Comparison of ENCODE assay signal across 10 cellular contexts in the genomic region with DNA sequence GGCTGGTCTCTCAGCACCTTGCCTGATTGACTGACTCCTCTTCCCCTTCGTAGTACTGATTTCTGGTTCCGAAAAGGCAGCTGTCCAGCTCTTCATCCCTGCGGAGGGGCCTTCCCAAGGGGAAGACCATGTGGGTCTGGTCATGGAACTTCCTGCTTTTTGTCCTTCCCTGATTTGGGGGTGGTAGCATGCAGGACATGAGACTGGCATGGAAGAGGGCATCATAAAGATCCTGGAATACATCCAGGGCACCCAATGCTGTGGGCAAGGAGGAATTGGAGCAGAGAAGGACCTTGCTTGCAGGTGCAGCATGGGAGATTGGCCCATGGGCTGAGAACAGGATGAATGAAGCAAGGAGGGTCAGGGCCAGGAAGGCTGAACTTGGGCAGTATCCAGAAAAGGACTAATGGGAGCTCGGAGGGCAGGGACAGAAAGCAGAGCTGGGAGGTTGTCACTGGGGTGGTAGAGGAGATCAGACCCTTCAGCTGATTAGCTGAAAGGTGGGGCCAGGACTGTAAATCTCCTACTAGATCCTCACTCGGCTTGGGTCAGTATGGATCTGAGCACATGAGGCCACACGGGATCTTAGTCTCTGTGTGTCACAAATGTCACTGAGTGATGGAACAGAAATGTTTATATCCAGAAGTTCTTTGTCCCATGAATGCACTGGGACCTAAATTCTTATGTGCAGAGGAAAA. TPM values are rescaled to one million over a fixed set of nuclear protein-coding genes. Genes with fewer than 3 reads are reported as not detected.
DNase-seq lines count a peak whose midpoint lies in the region; ATAC-seq, FAIRE-seq and TF ChIP-seq lines count a peak whose summit lies in the region.
"Had no signal": no experiment of that assay in that cellular context is flagged by ENCODE, and none has a peak within 500 bp of the region (broad histone marks: within the 10 kb centered on the region; RNA-seq: fewer than 3 reads in every experiment).

No MANE protein-coding gene starts in this region.

- H3K23ac ChIP-seq in H1 (ENCODE audit: insufficient read length), result no peak overlapping the region

- peak overlapping the region; percentile 54 for H4K91ac ChIP-seq in H1 (replicated peaks; ENCODE audit: insufficient read length, low read length)

- H3K9me3 ChIP-seq in H1 (ENCODE audit: insufficient read depth in 2 of 2, low read depth in 1 of 2, low read length in 1 of 2) (no peaks in the 10 kb centered on the region), muscle layer of duodenum (ENCODE audit: control insufficient read depth in 1 of 2, low read length in 2 of 2) (no peaks in the 10 kb centered on the region), upper lobe of left lung (no peaks in the 10 kb centered on the region)

- H3K4me3 Mint-ChIP-seq in activated CD8-positive, alpha-beta T cell treated with anti-CD3 and anti-CD28 coated beads, Interleukin-2, amount 10 ng/mL, durations not matched to agents 7 days and 5 days, result no peak overlapping the region

- DNase-seq in RWPE1 (ENCODE audit: low spot score) (no peak), H1 (ENCODE audit: low read depth in 1 of 2, low spot score in 2 of 2) (peak in 1 of 2 experiments; percentile 51), upper lobe of left lung (no peak)
- DNase-seq in stimulated activated naive CD4-positive, alpha-beta T cell (lab: John Stamatoyannopoulos, UW), result no peak
- DNase-seq in activated CD8-positive, alpha-beta T cell treated with anti-CD3 and anti-CD28 coated beads, Interleukin-2, amount 10 ng/mL, durations not matched to agents 7 days and 5 days, result no peak
- DNase-seq: DND-41; effector CD8-positive, alpha-beta T cell; NCI-H1105 had no signal

- peaks cover 15 to 29% (median 20%) of the 10 kb centered on the region in 4 experiments for H3K4me1 ChIP-seq in H1 (replicated peaks in 1 of 4; ENCODE audit: control insufficient read depth in 3 of 4, insufficient read depth in 4 of 4, low read length in 3 of 4)
- H3K4me1 ChIP-seq in muscle layer of duodenum (ENCODE audit: control insufficient read depth in 1 of 2, insufficient read depth in 2 of 2, low read length in 2 of 2), result peaks cover 0 to 40% of the 10 kb centered on the region in 2 donors
- peaks cover 42 to 72% (median 48%) of the 10 kb centered on the region in 4 donors for H3K4me1 ChIP-seq in upper lobe of left lung

- H3K56ac ChIP-seq in H1 (replicated peaks; ENCODE audit: insufficient read length, low read depth, low read length), result no peak overlapping the region

- H2BK120ac ChIP-seq in H1 (replicated peaks; ENCODE audit: low read depth, low read length), result no peak overlapping the region

- TF ChIP-seq CTCF in RWPE1 (conservative IDR thresholded peaks at IDR 0.05; ENCODE audit: low read depth), result no peak
- no peak for TF ChIP-seq CTCF in H1 (IDR thresholded peaks at IDR 0.05; ENCODE audit: control extremely low read depth in 1 of 3, insufficient read depth in 1 of 3, low read depth in 1 of 3, low read length in 3 of 3)
- no peak for TF ChIP-seq CTCF in upper lobe of left lung (IDR thresholded peaks at IDR 0.05)

- H3K27me3 ChIP-seq in H1 (replicated peaks in 1 of 4; ENCODE audit: control insufficient read depth in 3 of 4, extremely low read depth in 1 of 4, insufficient read depth in 3 of 4, low read length in 3 of 4), result peaks cover 6 to 34% (median 22%) of the 10 kb centered on the region in 4 experiments
- H3K27me3 ChIP-seq in muscle layer of duodenum (ENCODE audit: low read depth, low read length), result no peaks in the 10 kb centered on the region
- no peaks in the 10 kb centered on the region for H3K27me3 ChIP-seq in upper lobe of left lung

- peaks cover 47% of the 10 kb centered on the region for H3K27me3 Mint-ChIP-seq in activated CD8-positive, alpha-beta T cell treated with anti-CD3 and anti-CD28 coated beads, Interleukin-2, amount 10 ng/mL, durations not matched to agents 7 days and 5 days (ENCODE audit: low read depth)

- H3K36me3 ChIP-seq in H1 (ENCODE audit: control insufficient read depth in 2 of 4, insufficient read depth in 4 of 4, low read length in 3 of 4) (no peaks in the 10 kb centered on the region), muscle layer of duodenum (ENCODE audit: control insufficient read depth in 1 of 2, insufficient read depth in 2 of 2, low read length in 2 of 2) (no peaks in the 10 kb centered on the region), upper lobe of left lung (no peaks in the 10 kb centered on the region)

- no peaks in the 10 kb centered on the region; the same call in 1 of the 2 replicates for H3K23me2 ChIP-seq in H1 (ENCODE audit: low read depth, low read length)

- H3K4me2 ChIP-seq in H1 (ENCODE audit: insufficient read depth in 1 of 2, low read depth in 2 of 2, low read length in 2 of 2), result peak overlapping the region in 1 of 2 experiments; percentile 81; a peak in 2 of 4 replicates

- peak overlapping the region; percentile 39; the same call in 1 of the 2 replicates for H3K18ac ChIP-seq in H1 (ENCODE audit: extremely low read depth, low read length)

- ATAC-seq in upper lobe of left lung (ENCODE audit: low FRiP score in 2 of 2), result no peak
- no peak for ATAC-seq in activated CD8-positive, alpha-beta T cell treated with anti-CD3 and anti-CD28 coated beads, Interleukin-2, amount 10 ng/mL, durations not matched to agents 7 days and 5 days
- ATAC-seq in GM18867 (IDR thresholded peaks at IDR 0.05; ENCODE audit: unreplicated experiment), result no peak

- H2BK15ac ChIP-seq in H1 (ENCODE audit: low read length), result 0 out of 2 replicates have a peak overlapping the region, but pooled peaks have one; percentile 22

- 82% methylated on average over 6 of the region's 6 CpGs; no CpG with 5 or more reads in 1 of the 2 experiments for WGBS in H1 (ENCODE audit: extremely low coverage in 1 of 2, insufficient coverage in 1 of 2, insufficient read length in 1 of 2, insufficient replicate concordance in 2 of 2, low coverage in 1 of 2, low lambda C conversion rate in 2 of 2, missing lambda C conversion rate in 1 of 2), 2 experiments
- 64 to 72% methylated on average over 5 to 6 of the region's 6 CpGs for WGBS in upper lobe of left lung, 2 donors

- no peak overlapping the region for H2AFZ ChIP-seq in H1 (ENCODE audit: low read length)

- no peaks in the 10 kb centered on the region for H3K79me2 ChIP-seq in H1 (ENCODE audit: control insufficient read depth in 1 of 2, insufficient read depth in 2 of 2, low read length in 2 of 2)

- H4K20me1 ChIP-seq in H1 (replicated peaks in 1 of 2; ENCODE audit: control insufficient read depth in 1 of 2, insufficient read depth in 2 of 2, low read length in 2 of 2), result no peaks in the 10 kb centered on the region

- peak overlapping the region; percentile 94 for H2AK5ac ChIP-seq in H1 (ENCODE audit: low read depth, low read length)

- H3K79me1 ChIP-seq in H1 (ENCODE audit: low read depth, low read length), result no peaks in the 10 kb centered on the region

- H3K14ac ChIP-seq in H1 (ENCODE audit: insufficient read length), result no peak overlapping the region

- TF ChIP-seq EP300 in H1 (IDR thresholded peaks at IDR 0.05; ENCODE audit: borderline replicate concordance in 1 of 2, low read depth in 2 of 2, low read length in 2 of 2) (no peak), upper lobe of left lung (IDR thresholded peaks at IDR 0.05) (peak in 1 of 4 donors; percentile 15)

- H2BK20ac ChIP-seq in H1 (ENCODE audit: low read length), result peak overlapping the region; percentile 37

- H4K8ac ChIP-seq in H1 (ENCODE audit: extremely low read depth, insufficient read depth, low read length), result no peak overlapping the region; the same call in 1 of the 2 replicates

- H3K27ac Mint-ChIP-seq in activated CD8-positive, alpha-beta T cell treated with anti-CD3 and anti-CD28 coated beads, Interleukin-2, amount 10 ng/mL, durations not matched to agents 7 days and 5 days, result no peak overlapping the region

- no peak overlapping the region for H4K5ac ChIP-seq in H1 (ENCODE audit: insufficient read length, low read depth, low read length)

- H3K9me3 Mint-ChIP-seq in activated CD8-positive, alpha-beta T cell treated with anti-CD3 and anti-CD28 coated beads, Interleukin-2, amount 10 ng/mL, durations not matched to agents 7 days and 5 days (ENCODE audit: insufficient read depth), result no peaks in the 10 kb centered on the region

- POLR2A ChIA-PET in RWPE1 (lab: Yijun Ruan, JAX; ENCODE audit: low non-redundant PET), result no interaction called here
- POLR2A ChIA-PET in H1 (lab: Charles Lee; ENCODE audit: partially characterized antibody), result interaction anchor here (0.6 to 27.3 kb wide), 14 partner anchors 8 to 365 kb away, joined by 3 to 804 read pairs (median 4); a partner anchor contains a TSS
- POLR2A ChIA-PET in activated CD8-positive, alpha-beta T cell treated with anti-CD3 and anti-CD28 coated beads, Interleukin-2, amount 10 ng/mL, durations not matched to agents 7 days and 5 days (lab: Charles Lee), result no interaction called here

- peak overlapping the region; percentile 86; the same call in 1 of the 2 replicates for H2BK5ac ChIP-seq in H1 (ENCODE audit: low read depth, low read length)

- H3K27ac ChIP-seq in RWPE1 (peak overlapping the region; percentile 83), H1 (ENCODE audit: low read depth, low read length) (no peak overlapping the region), muscle layer of duodenum (ENCODE audit: low read length) (peak overlapping the region; percentile 87), upper lobe of left lung (peak overlapping the region; percentile 89 to 98 (median 92))

- H2BK12ac ChIP-seq in H1 (ENCODE audit: low read depth, low read length), result peak overlapping the region; percentile 98

- TF ChIP-seq RAD21 in H1 (IDR thresholded peaks at IDR 0.05 in 1 of 2, conservative IDR thresholded peaks at IDR 0.05 in 1 of 2; ENCODE audit: low read depth in 2 of 2, low read length in 2 of 2), result no peak

- no peaks in the 10 kb centered on the region for H3K36me3 Mint-ChIP-seq in activated CD8-positive, alpha-beta T cell treated with anti-CD3 and anti-CD28 coated beads, Interleukin-2, amount 10 ng/mL, durations not matched to agents 7 days and 5 days (ENCODE audit: low read depth)

- peak overlapping the region; percentile 24 for H3K4ac ChIP-seq in H1 (replicated peaks; ENCODE audit: insufficient read length, low read depth, low read length)

- TF ChIP-seq POLR2A in H1 (IDR thresholded peaks at IDR 0.05; ENCODE audit: control extremely low read depth in 1 of 2, low read depth in 2 of 2, low read length in 2 of 2) (no peak), upper lobe of left lung (IDR thresholded peaks at IDR 0.05) (no peak)

- H3K9ac ChIP-seq in H1 (replicated peaks in 1 of 4; ENCODE audit: extremely low read depth in 1 of 4, low read depth in 3 of 4, low read length in 3 of 4), result no peak overlapping the region

- no peak overlapping the region for H3K4me3 ChIP-seq in H1 (ENCODE audit: extremely low read depth in 1 of 4, insufficient read depth in 2 of 4, low read depth in 3 of 4, low read length in 4 of 4)
- H3K4me3 ChIP-seq in muscle layer of duodenum (ENCODE audit: low read depth in 1 of 2, low read length in 2 of 2), result no peak overlapping the region
- no peak overlapping the region for H3K4me3 ChIP-seq in upper lobe of left lung

- CTCF ChIA-PET in RWPE1 (lab: Yijun Ruan, JAX), result interaction anchor here (0.7 kb wide), 1 partner anchor 159 kb away, joined by 4 read pairs; no protein-coding TSS in a partner anchor
- CTCF ChIA-PET in H1 (lab: Charles Lee; ENCODE audit: partially characterized antibody), result interaction anchor here (0.6 to 10.1 kb wide), 23 partner anchors 8 to 166 kb away, joined by 3 to 95 read pairs (median 5); no protein-coding TSS in a partner anchor
- CTCF ChIA-PET in activated CD8-positive, alpha-beta T cell treated with anti-CD3 and anti-CD28 coated beads, Interleukin-2, amount 10 ng/mL, durations not matched to agents 7 days and 5 days (lab: Charles Lee), result interaction anchor here (0.6 kb wide), 1 partner anchor 160 kb away, joined by 3 read pairs; no protein-coding TSS in a partner anchor

- FAIRE-seq in H1 (lab: Jason Lieb, UNC), result no peak

- H3K4me1 Mint-ChIP-seq in activated CD8-positive, alpha-beta T cell treated with anti-CD3 and anti-CD28 coated beads, Interleukin-2, amount 10 ng/mL, durations not matched to agents 7 days and 5 days (ENCODE audit: low read depth), result no peaks in the 10 kb centered on the region

RNA-seq across cellular contexts. Expression of a gene that starts 59.5 kb away (rescaled TPM):
- total RNA-seq in H1 (2021; fragmentation: NEBNext Ultra II Directional; extraction: Animal tissue kit (Norgen Biotek cat#: 25700)), result 60.3 and 63.7 TPM in 2 replicates
- polyA plus RNA-seq in H1 (2011; rRNA removed), result 19.0 and 33.5 TPM in 2 replicates
- 31.5 TPM for polyA plus RNA-seq in H1 (2011; cell fraction: cytosol; rRNA removed)
- 61.9 TPM for polyA plus RNA-seq in H1 (2011; cell fraction: nucleus; rRNA removed)
- polyA plus RNA-seq in H1 (2012, experiment 1 of 2), result 19.2 to 24.1 TPM (median 20.7 TPM) in 4 replicates
- polyA plus RNA-seq in H1 (2012, experiment 2 of 2), result 17.1 TPM
- polyA plus RNA-seq in H1 (2013, experiment 1 of 2), result 18.6 TPM
- polyA plus RNA-seq in H1 (2013, experiment 2 of 2), result 17.2 TPM
- 34.9 and 37.0 TPM in 2 replicates for polyA minus RNA-seq in H1 (2011; rRNA and poly(A)+ RNA removed)
- 31.9 TPM for polyA minus RNA-seq in H1 (2011; cell fraction: cytosol; rRNA and poly(A)+ RNA removed)
- polyA minus RNA-seq in H1 (2011; cell fraction: nucleus; rRNA and poly(A)+ RNA removed), result 103 TPM
- 100 to 1,000 TPM in 5 of 6 donors, 10 to 100 TPM in 1; 73.3 to 179 (median 132) TPM for total RNA-seq in upper lobe of left lung
- not detected for total RNA-seq in activated CD8-positive, alpha-beta T cell treated with anti-CD3 and anti-CD28 coated beads, Interleukin-2, amount 10 ng/mL, durations not matched to agents 7 days and 5 days

Comparison
In these comparisons a context has a peak if more than half of its experiments do, and no peak if none do; other contexts are left out.
1. RNA of a gene that starts 59.5 kb away (total RNA-seq): 73.3 to 179 TPM in upper lobe of left lung and 60.3 to 63.7 TPM in H1; not detected in activated CD8-positive, alpha-beta T cell treated with anti-CD3 and anti-CD28 coated beads, Interleukin-2, amount 10 ng/mL, durations not matched to agents 7 days and 5 days; every median in the first group is over 10 times any median in the second.